8 cellular contexts compared by ENCODE assay signal in the genomic region with DNA sequence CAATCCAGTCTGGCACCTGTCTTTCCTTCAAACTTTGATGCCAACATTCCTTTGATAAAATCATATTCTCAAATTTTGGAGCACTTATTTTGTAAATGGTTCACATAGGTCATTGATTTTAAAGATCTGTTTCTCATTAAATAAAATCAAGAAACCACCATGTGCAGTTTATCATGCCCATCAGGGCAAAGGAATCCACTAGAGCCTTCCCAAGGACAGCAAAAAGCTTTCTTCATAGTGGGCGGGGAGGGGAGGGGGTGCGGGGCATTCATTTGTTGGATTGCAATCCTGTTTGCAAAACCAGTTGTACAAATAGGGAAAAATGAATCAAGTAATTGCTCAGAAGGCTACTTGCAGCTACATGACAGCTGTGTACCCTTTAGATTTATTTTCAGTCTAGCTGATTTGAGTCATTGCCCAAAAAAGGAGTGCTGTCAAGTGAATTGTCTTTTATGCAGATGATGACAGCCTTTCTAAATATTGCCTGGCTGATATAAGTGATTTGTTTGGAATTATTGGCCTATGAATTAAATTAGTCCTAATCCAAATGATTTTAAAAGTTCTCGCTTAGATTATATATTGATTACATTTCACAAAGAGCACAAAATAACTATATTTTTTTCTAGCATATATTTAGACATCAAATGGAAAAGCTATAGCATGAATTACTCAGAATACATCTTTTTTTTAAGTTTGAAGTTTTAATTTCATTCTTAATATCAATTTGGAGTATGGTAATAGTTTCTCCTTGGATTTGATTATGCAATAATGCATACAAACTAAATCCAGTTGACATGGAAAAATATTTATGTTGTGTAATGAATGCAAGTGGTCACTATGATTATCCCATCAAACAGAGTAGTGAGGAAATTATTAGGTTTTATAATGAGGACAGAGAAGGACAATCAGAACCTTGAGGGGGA. TPM values are rescaled to one million over a fixed set of nuclear protein-coding genes. Genes with fewer than 3 reads are reported as not detected.
DNase-seq lines count a peak whose midpoint lies in the region; ATAC-seq, FAIRE-seq and TF ChIP-seq lines count a peak whose summit lies in the region.
"Had no signal": no experiment of that assay in that cellular context is flagged by ENCODE, and none has a peak within 500 bp of the region (broad histone marks: within the 10 kb centered on the region; RNA-seq: fewer than 3 reads in every experiment).

No MANE protein-coding gene starts in this region.

- BruUV-seq in K562 (replicated peaks; lab: Mats Ljungman, UMichigan): no TSS peak

- intact Hi-C loops in K562 (cut with micrococcal nuclease) (loop anchor here (10.0 kb wide), 1 partner anchor 347 kb away; no protein-coding TSS in a partner anchor), pancreas (cut with DNase I) (no loop called here)

- peak; percentile 3; the same call in 1 of the 3 replicates for ATAC-seq in K562
- peak; percentile 75 to 85 (median 77) for ATAC-seq in pancreas
- no peak for ATAC-seq in HG03439 (IDR thresholded peaks at IDR 0.05; ENCODE audit: unreplicated experiment)
- ATAC-seq in GM19395 (IDR thresholded peaks at IDR 0.05; ENCODE audit: unreplicated experiment): no peak
- ATAC-seq: WTC11 had no signal

- H3K4me2 ChIP-seq in K562 (ENCODE audit: insufficient read depth, low read length): no peak overlapping the region

- no peak for TF ChIP-seq POLR2A in GM12892 (IDR thresholded peaks at IDR 0.05; ENCODE audit: low read depth, low read length)
- no peak for TF ChIP-seq POLR2A in K562 (conservative IDR thresholded peaks at IDR 0.05)

- H3K4me1 ChIP-seq in K562 (replicated peaks in 1 of 2; ENCODE audit: control insufficient read depth in 2 of 2, insufficient read depth in 2 of 2, low read length in 2 of 2) (peaks cover 21 to 74% of the 10 kb centered on the region in 2 experiments), pancreas (peaks cover 18 to 51% (median 36%) of the 10 kb centered on the region in 3 donors)

- DNase-seq in GM12892 (ENCODE audit: insufficient read length): no peak
- DNase-seq in NCI-H146 treated with DMSO at 0.1 percent for 48 hours (lab: John Stamatoyannopoulos, UW; ENCODE audit: unreplicated experiment): peak; percentile 83
- DNase-seq in K562 (ENCODE audit: extremely low read depth in 1 of 4, low spot score in 3 of 4): peak in 1 of 4 experiments; percentile 56
- peak in 4 of 6 donors; percentile 19 to 50 (median 41) for DNase-seq in pancreas
- no peak for DNase-seq in NCI-H2107 (lab: John Stamatoyannopoulos, UW)

- POLR2A ChIA-PET in K562 (lab: Yijun Ruan, JAX): interaction anchor here (1.2 kb wide), 1 partner anchor 19 kb away, joined by 3 read pairs; no protein-coding TSS in a partner anchor

- no peak for TF ChIP-seq RAD21 in K562 (CRISPR knock-in tag; conservative IDR thresholded peaks at IDR 0.05 in 1 of 2, IDR thresholded peaks at IDR 0.05 in 1 of 2)

- H3K27ac ChIP-seq in K562 (ENCODE audit: extremely low read depth, low read depth, low read length) (peak overlapping the region; percentile 95), pancreas (peak overlapping the region in 2 of 4 donors; percentile 19 to 40)

- in situ Hi-C loops in K562 (cut with MboI): no loop called here

- no peak for TF ChIP-seq EP300 in K562 (IDR thresholded peaks at IDR 0.05; ENCODE audit: low read length)

- no peaks in the 10 kb centered on the region for H4K20me1 ChIP-seq in K562 (replicated peaks; ENCODE audit: control insufficient read depth, insufficient read depth, low read length)

- H2AFZ ChIP-seq in K562 (ENCODE audit: low read depth, low read length): no peak overlapping the region

- FAIRE-seq in GM12892 (lab: Jason Lieb, UNC) (peak; percentile 68), K562 (lab: Jason Lieb, UNC) (no peak), pancreas (lab: Jason Lieb, UNC) (no peak)

- CTCF ChIA-PET in K562 (lab: Yijun Ruan, JAX; ENCODE audit: low intra/inter-chr PET ratio): no interaction called here

- H3K4me3 ChIP-seq in K562 (no peak overlapping the region), pancreas (no peak overlapping the region)

- no peaks in the 10 kb centered on the region for H3K9me1 ChIP-seq in K562 (ENCODE audit: control insufficient read depth, insufficient read depth, low read length)

- peaks cover 95% of the 10 kb centered on the region for H3K79me2 ChIP-seq in K562 (ENCODE audit: control insufficient read depth, insufficient read depth, low read length)

- H3K36me3 ChIP-seq in K562 (ENCODE audit: control insufficient read depth, insufficient read depth, low read length) (peaks cover 41% of the 10 kb centered on the region), pancreas (no peaks in the 10 kb centered on the region)

- H3K27me3 ChIP-seq in K562 (ENCODE audit: control insufficient read depth in 2 of 2, insufficient read depth in 2 of 2, low read length in 2 of 2) (no peaks in the 10 kb centered on the region), pancreas (no peaks in the 10 kb centered on the region)

- TF ChIP-seq CTCF in K562 (IDR thresholded peaks at IDR 0.05 in 2 of 3, conservative IDR thresholded peaks at IDR 0.05 in 1 of 3; ENCODE audit: insufficient read depth in 2 of 3, low read depth in 1 of 3, low read length in 3 of 3) (no peak), pancreas (IDR thresholded peaks at IDR 0.05) (no peak)

- WGBS in K562 (ENCODE audit: insufficient coverage, low coverage, missing lambda C conversion rate): 29% methylated on average over 3 of the region's 3 CpGs
- WGBS in pancreas, 2 donors: 43 to 47% methylated on average over 3 of the region's 3 CpGs

- 0 out of 4 replicates have a peak overlapping the region, but pooled peaks of 1 of the 2 experiments have one; percentile 1 for H3K9ac ChIP-seq in K562 (ENCODE audit: insufficient read depth in 1 of 2, low read depth in 2 of 2, low read length in 2 of 2)

- no peaks in the 10 kb centered on the region for H3K9me3 ChIP-seq in K562 (replicated peaks; ENCODE audit: control insufficient read depth, insufficient read depth, low read depth, low read length)
- H3K9me3 ChIP-seq in pancreas: no peaks in the 10 kb centered on the region

TF ChIP-seq in K562, 482 proteins besides CTCF, POLR2A, EP300 and RAD21 (continues in another document):
- TF ChIP-seq SMARCA5 (IDR thresholded peaks at IDR 0.05) (no peak), SMARCE1 (IDR thresholded peaks at IDR 0.05) (0 out of 2 replicates have a peak, but pooled peaks have one; percentile 15), CREB1 (IDR thresholded peaks at IDR 0.05) (no peak), CREB1 (CRISPR knock-in tag; IDR thresholded peaks at IDR 0.05) (no peak), POLR3G (IDR thresholded peaks at IDR 0.05; ENCODE audit: extremely low read depth, insufficient read length, insufficient replicate concordance) (no peak), POLR2H (tag; IDR thresholded peaks at IDR 0.05; ENCODE audit: low read depth) (0 out of 2 replicates have a peak, but pooled peaks have one; percentile 8), DPF2 (IDR thresholded peaks at IDR 0.05) (0 out of 2 replicates have a peak, but pooled peaks have one; percentile 22), NCOA1 (IDR thresholded peaks at IDR 0.05; ENCODE audit: low read depth) (no peak), RHOXF2B (CRISPR knock-in tag; conservative IDR thresholded peaks at IDR 0.05) (no peak), ZNF77 (CRISPR knock-in tag; IDR thresholded peaks at IDR 0.05) (no peak), XRCC4 (IDR thresholded peaks at IDR 0.05; ENCODE audit: extremely low read depth, insufficient read depth, insufficient read length) (no peak), ESRRA (IDR thresholded peaks at IDR 0.05; ENCODE audit: borderline replicate concordance, low read depth) (no peak), ETV1 (tag; conservative IDR thresholded peaks at IDR 0.05; ENCODE audit: low read depth) (no peak), SRF (CRISPR knock-in tag; IDR thresholded peaks at IDR 0.05) (peak; percentile 95 to 99), FOSL1 (tag; conservative IDR thresholded peaks at IDR 0.05) (peak; percentile 91), JUND (IDR thresholded peaks at IDR 0.05; ENCODE audit: borderline replicate concordance, low read depth, low read length) (peak; percentile 83), JUND (tag; IDR thresholded peaks at IDR 0.05; ENCODE audit: borderline replicate concordance, low read depth, low read length) (peak; percentile 65; the same call in 1 of the 3 replicates)
- TF ChIP-seq, protein P1, sequence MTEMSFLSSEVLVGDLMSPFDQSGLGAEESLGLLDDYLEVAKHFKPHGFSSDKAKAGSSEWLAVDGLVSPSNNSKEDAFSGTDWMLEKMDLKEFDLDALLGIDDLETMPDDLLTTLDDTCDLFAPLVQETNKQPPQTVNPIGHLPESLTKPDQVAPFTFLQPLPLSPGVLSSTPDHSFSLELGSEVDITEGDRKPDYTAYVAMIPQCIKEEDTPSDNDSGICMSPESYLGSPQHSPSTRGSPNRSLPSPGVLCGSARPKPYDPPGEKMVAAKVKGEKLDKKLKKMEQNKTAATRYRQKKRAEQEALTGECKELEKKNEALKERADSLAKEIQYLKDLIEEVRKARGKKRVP (CRISPR knock-in tag; IDR thresholded peaks at IDR 0.05): 0 out of 2 replicates have a peak, but pooled peaks have one; percentile 40

RNA-seq across cellular contexts. Expression of a gene that starts 23.2 kb away (rescaled TPM):
- polyA plus RNA-seq in GM12892 (2012; ENCODE audit: missing spikeins): 2.4 TPM
- total RNA-seq in K562 (2011; cell fraction: chromatin; rRNA removed; ENCODE audit: low replicate concordance): 81.4 and 138 TPM in 2 replicates
- total RNA-seq in K562 (2011; cell fraction: nucleolus; rRNA removed): 30.5 and 31.5 TPM in 2 replicates
- total RNA-seq in K562 (2011; cell fraction: nucleoplasm; rRNA removed): 59.8 and 105 TPM in 2 replicates
- total RNA-seq in K562 (2014; rRNA removed) (9.2 and 9.7 TPM in 2 replicates), K562 (2014; rRNA removed; fragmentation: Illumina TruSeq; extraction: Trizol) (17.1 and 21.9 TPM in 2 replicates), K562 (2015; rRNA removed; fragmentation: Illumina TruSeq; extraction: Trizol) (13.5 and 14.4 TPM in 2 replicates), K562 (2021) (20.3 and 25.7 TPM in 2 replicates), pancreas (10 to 100 TPM in 2 of 6 donors, 1 to 10 TPM in 4; 5.9 to 14.2 (median 8.3) TPM)
- polyA plus RNA-seq in K562 (2011; rRNA removed) (42.3 and 43.7 TPM in 2 replicates), K562 (2014; fragmentation: Illumina TruSeq; extraction: Trizol) (15.8 and 16.0 TPM in 2 replicates), K562 (2014; fragmentation: Nextera tagmentation; extraction: Ambion mirVana) (1 to 10 TPM; 4.3 to 5.7 TPM), K562 (2014; rRNA removed) (10.5 and 12.3 TPM in 2 replicates), pancreas (1 to 10 TPM; 1.7 to 3.1 TPM)
- 41.1 and 45.8 TPM in 2 replicates for polyA plus RNA-seq in K562 (2011; cell fraction: cytosol; rRNA removed)
- polyA plus RNA-seq in K562 (2011; cell fraction: nucleus; rRNA removed): 32.4 and 41.6 TPM in 2 replicates
- polyA plus RNA-seq in K562 (2012): 9.3 and 9.9 TPM in 2 replicates
- polyA minus RNA-seq in K562 (2011; rRNA and poly(A)+ RNA removed): 79.3 and 80.5 TPM in 2 replicates
- polyA minus RNA-seq in K562 (2011; cell fraction: cytosol; rRNA and poly(A)+ RNA removed): 32.1 and 35.7 TPM in 2 replicates
- polyA minus RNA-seq in K562 (2011; cell fraction: nucleus; rRNA and poly(A)+ RNA removed): 33.3 and 46.1 TPM in 2 replicates

Comparison
In these comparisons a context has a peak if more than half of its experiments do, and no peak if none do; other contexts are left out.
1. DNase-seq: peak in NCI-H146 treated with DMSO at 0.1 percent for 48 hours (single experiment) and pancreas (4 of 6); none in GM12892 (single experiment) and NCI-H2107 (single experiment).
2. ATAC-seq: peak in K562 (single experiment) and pancreas (4 of 4); none in HG03439 (single experiment) and GM19395 (single experiment).